ENCODE assay signal across 1 cellular context in genomic region chr4:16253127-16253960, GRCh38.
TF ChIP-seq lines count a peak whose summit lies in the region.

No MANE protein-coding gene starts in this region.

TF ChIP-seq in SK-N-SH, 30 proteins besides CTCF, POLR2A, EP300 and RAD21 (continued from another document):
- no peak for TF ChIP-seq GABPA (IDR thresholded peaks at IDR 0.05; ENCODE audit: low read depth)
- TF ChIP-seq CHD2 (IDR thresholded peaks at IDR 0.05; ENCODE audit: low read length, partially characterized antibody), result no peak
- no peak for TF ChIP-seq RFX5 (IDR thresholded peaks at IDR 0.05; ENCODE audit: low read length)
- TF ChIP-seq MEF2A (IDR thresholded peaks at IDR 0.05; ENCODE audit: borderline replicate concordance, low read depth), result no peak
- no peak for TF ChIP-seq IRF3 (IDR thresholded peaks at IDR 0.05; ENCODE audit: low read depth, low read length)
- TF ChIP-seq EZH2phosphoT487 (IDR thresholded peaks at IDR 0.05; ENCODE audit: borderline replicate concordance, low read depth), result no peak
- TF ChIP-seq MXI1 (IDR thresholded peaks at IDR 0.05; ENCODE audit: low read depth, low read length), result no peak
- TF ChIP-seq USF1 (IDR thresholded peaks at IDR 0.05; ENCODE audit: borderline replicate concordance, low read depth), result no peak
- TF ChIP-seq RCOR1 (IDR thresholded peaks at IDR 0.05; ENCODE audit: low read length), result no peak
- TF ChIP-seq ZBTB33 (IDR thresholded peaks at IDR 0.05; ENCODE audit: borderline replicate concordance, low read depth), result no peak
- TF ChIP-seq JUND (IDR thresholded peaks at IDR 0.05), result peak; percentile 85
